In genomic region chr4:79257953-79258613, GRCh38 we compare ENCODE assay signal across 18 cellular contexts.
A peak's percentile ranks its signal among the peaks of the same experiment; 100 is the strongest.
DNase-seq lines count a peak whose midpoint lies in the region; ATAC-seq, FAIRE-seq and TF ChIP-seq lines count a peak whose summit lies in the region.
"Had no signal": no experiment of that assay in that cellular context is flagged by ENCODE, and none has a peak within 500 bp of the region (broad histone marks: within the 10 kb centered on the region; RNA-seq: fewer than 3 reads in every experiment).

No MANE protein-coding gene starts in this region.

- no peak overlapping the region for H3K27ac ChIP-seq in kidney (ENCODE audit: low read depth in 2 of 2, low read length in 2 of 2)

- H3K4me1 ChIP-seq in kidney (ENCODE audit: control insufficient read depth in 1 of 2, insufficient read depth in 1 of 2, low read depth in 1 of 2, low read length in 2 of 2) = no peaks in the 10 kb centered on the region
- H3K4me1 ChIP-seq: HAP-1 had no signal

- H3K9me3 ChIP-seq in kidney (ENCODE audit: control insufficient read depth in 1 of 2, low read length in 2 of 2) = no peaks in the 10 kb centered on the region
- H3K9me3 ChIP-seq: HAP-1 had no signal

- no peak for TF ChIP-seq CTCF in kidney (IDR thresholded peaks at IDR 0.05; ENCODE audit: borderline replicate concordance, extremely low read depth, insufficient read depth)

- ATAC-seq in Right ventricle myocardium superior (ENCODE audit: poor library complexity) (peak; percentile 96), left ventricle myocardium superior (peak; percentile 98), GM18517 (IDR thresholded peaks at IDR 0.05; ENCODE audit: unreplicated experiment) (no peak)
- ATAC-seq: GM12878 had no signal

- no peak for FAIRE-seq in kidney (lab: Jason Lieb, UNC)
- FAIRE-seq: GM12878, H54 had no signal

- DNase-seq in Right ventricle myocardium superior = peak; percentile 66
- no peak for DNase-seq in cardiac septum (ENCODE audit: low spot score)
- DNase-seq in left ventricle myocardium superior = peak; percentile 64
- DNase-seq in kidney = peak; percentile 52
- no peak for DNase-seq in posterior vena cava (ENCODE audit: low spot score)
- DNase-seq: C1 segment of cervical spinal cord; Calu3; CD4-positive, alpha-beta memory T cell; COR-L47; DMS79; EL; GDM1; GOT3; HFFc6 had no signal

- intact Hi-C loops in Right ventricle myocardium superior (cut with DNase I) (no loop called here), cardiac septum (cut with DNase I) (no loop called here), left ventricle myocardium superior (cut with micrococcal nuclease) (no loop called here), kidney (cut with DNase I) (no loop called here), posterior vena cava (cut with DNase I) (no loop called here)

- no peak overlapping the region for H3K4me3 ChIP-seq in kidney (ENCODE audit: low read length in 2 of 2)
- H3K4me3 ChIP-seq: GM12878, HAP-1 had no signal

- no peaks in the 10 kb centered on the region for H3K36me3 ChIP-seq in kidney (ENCODE audit: control insufficient read depth in 1 of 2, insufficient read depth in 2 of 2, low read length in 2 of 2)
- H3K36me3 ChIP-seq: HAP-1 had no signal

- H3K9ac ChIP-seq in kidney (ENCODE audit: low read length in 2 of 2) = no peak overlapping the region

Comparison
In these comparisons a context has a peak if more than half of its experiments do, and no peak if none do; other contexts are left out.
1. DNase-seq: peak in Right ventricle myocardium superior (single experiment), left ventricle myocardium superior (single experiment) and kidney (single experiment); none in cardiac septum (single experiment) and posterior vena cava (single experiment).